1 cellular context compared by ENCODE assay signal in the genomic region with DNA sequence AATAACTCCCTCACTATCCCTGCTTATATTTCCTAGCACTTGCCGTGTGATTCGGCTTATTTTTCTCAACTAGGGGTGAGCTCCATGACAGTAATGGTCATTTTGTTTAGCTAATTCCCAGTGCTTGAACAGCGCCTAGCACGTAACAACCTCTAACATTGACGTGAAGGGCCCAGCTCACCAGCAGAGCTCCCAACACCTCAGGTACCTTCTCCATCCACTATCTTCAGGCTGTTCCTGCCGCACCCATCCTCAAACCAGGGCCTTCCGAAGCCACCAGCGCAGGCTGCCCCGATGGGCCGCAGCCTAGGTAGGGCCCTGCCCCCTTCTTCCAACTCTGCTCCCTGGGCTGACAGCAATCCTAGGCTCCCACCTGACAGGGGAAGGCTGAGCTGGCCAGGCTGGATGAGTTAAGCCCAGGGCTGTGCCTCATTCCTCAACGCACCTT.
TF ChIP-seq lines count a peak whose summit lies in the region.

No MANE protein-coding gene starts in this region.

TF ChIP-seq in GM12878, 131 proteins besides CTCF, POLR2A, EP300 and RAD21 (continued from another document):
- TF ChIP-seq, protein P1, sequence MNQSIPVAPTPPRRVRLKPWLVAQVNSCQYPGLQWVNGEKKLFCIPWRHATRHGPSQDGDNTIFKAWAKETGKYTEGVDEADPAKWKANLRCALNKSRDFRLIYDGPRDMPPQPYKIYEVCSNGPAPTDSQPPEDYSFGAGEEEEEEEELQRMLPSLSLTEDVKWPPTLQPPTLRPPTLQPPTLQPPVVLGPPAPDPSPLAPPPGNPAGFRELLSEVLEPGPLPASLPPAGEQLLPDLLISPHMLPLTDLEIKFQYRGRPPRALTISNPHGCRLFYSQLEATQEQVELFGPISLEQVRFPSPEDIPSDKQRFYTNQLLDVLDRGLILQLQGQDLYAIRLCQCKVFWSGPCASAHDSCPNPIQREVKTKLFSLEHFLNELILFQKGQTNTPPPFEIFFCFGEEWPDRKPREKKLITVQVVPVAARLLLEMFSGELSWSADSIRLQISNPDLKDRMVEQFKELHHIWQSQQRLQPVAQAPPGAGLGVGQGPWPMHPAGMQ (IDR thresholded peaks at IDR 0.05; ENCODE audit: borderline replicate concordance): no peak
- no peak for TF ChIP-seq JUND (IDR thresholded peaks at IDR 0.05; ENCODE audit: low read depth, low read length)
- no peak for TF ChIP-seq NRF1 (conservative IDR thresholded peaks at IDR 0.05; ENCODE audit: low read depth, low read length)
- TF ChIP-seq, protein P2, sequence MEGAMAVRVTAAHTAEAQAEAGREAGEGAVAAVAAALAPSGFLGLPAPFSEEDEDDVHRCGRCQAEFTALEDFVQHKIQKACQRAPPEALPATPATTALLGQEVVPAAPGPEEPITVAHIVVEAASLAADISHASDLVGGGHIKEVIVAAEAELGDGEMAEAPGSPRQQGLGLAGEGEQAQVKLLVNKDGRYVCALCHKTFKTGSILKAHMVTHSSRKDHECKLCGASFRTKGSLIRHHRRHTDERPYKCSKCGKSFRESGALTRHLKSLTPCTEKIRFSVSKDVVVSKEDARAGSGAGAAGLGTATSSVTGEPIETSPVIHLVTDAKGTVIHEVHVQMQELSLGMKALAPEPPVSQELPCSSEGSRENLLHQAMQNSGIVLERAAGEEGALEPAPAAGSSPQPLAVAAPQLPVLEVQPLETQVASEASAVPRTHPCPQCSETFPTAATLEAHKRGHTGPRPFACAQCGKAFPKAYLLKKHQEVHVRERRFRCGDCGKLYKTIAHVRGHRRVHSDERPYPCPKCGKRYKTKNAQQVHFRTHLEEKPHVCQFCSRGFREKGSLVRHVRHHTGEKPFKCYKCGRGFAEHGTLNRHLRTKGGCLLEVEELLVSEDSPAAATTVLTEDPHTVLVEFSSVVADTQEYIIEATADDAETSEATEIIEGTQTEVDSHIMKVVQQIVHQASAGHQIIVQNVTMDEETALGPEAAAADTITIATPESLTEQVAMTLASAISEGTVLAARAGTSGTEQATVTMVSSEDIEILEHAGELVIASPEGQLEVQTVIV (IDR thresholded peaks at IDR 0.05; ENCODE audit: borderline replicate concordance, partially characterized antibody): no peak
- TF ChIP-seq, protein P3, sequence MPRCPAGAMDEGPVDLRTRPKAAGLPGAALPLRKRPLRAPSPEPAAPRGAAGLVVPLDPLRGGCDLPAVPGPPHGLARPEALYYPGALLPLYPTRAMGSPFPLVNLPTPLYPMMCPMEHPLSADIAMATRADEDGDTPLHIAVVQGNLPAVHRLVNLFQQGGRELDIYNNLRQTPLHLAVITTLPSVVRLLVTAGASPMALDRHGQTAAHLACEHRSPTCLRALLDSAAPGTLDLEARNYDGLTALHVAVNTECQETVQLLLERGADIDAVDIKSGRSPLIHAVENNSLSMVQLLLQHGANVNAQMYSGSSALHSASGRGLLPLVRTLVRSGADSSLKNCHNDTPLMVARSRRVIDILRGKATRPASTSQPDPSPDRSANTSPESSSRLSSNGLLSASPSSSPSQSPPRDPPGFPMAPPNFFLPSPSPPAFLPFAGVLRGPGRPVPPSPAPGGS (IDR thresholded peaks at IDR 0.05; ENCODE audit: borderline replicate concordance, insufficient read depth, low read depth, low read length, poor library complexity, severe bottlenecking): no peak
- TF ChIP-seq, protein P4, sequence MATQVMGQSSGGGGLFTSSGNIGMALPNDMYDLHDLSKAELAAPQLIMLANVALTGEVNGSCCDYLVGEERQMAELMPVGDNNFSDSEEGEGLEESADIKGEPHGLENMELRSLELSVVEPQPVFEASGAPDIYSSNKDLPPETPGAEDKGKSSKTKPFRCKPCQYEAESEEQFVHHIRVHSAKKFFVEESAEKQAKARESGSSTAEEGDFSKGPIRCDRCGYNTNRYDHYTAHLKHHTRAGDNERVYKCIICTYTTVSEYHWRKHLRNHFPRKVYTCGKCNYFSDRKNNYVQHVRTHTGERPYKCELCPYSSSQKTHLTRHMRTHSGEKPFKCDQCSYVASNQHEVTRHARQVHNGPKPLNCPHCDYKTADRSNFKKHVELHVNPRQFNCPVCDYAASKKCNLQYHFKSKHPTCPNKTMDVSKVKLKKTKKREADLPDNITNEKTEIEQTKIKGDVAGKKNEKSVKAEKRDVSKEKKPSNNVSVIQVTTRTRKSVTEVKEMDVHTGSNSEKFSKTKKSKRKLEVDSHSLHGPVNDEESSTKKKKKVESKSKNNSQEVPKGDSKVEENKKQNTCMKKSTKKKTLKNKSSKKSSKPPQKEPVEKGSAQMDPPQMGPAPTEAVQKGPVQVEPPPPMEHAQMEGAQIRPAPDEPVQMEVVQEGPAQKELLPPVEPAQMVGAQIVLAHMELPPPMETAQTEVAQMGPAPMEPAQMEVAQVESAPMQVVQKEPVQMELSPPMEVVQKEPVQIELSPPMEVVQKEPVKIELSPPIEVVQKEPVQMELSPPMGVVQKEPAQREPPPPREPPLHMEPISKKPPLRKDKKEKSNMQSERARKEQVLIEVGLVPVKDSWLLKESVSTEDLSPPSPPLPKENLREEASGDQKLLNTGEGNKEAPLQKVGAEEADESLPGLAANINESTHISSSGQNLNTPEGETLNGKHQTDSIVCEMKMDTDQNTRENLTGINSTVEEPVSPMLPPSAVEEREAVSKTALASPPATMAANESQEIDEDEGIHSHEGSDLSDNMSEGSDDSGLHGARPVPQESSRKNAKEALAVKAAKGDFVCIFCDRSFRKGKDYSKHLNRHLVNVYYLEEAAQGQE (IDR thresholded peaks at IDR 0.05; ENCODE audit: low read depth, low read length): no peak
- no peak for TF ChIP-seq NR2C2 (IDR thresholded peaks at IDR 0.05; ENCODE audit: borderline replicate concordance, control insufficient read depth, insufficient read length, low read depth)
- TF ChIP-seq SUZ12 (IDR thresholded peaks at IDR 0.05; ENCODE audit: unreplicated experiment): no peak
- no peak for TF ChIP-seq CHD1 (IDR thresholded peaks at IDR 0.05; ENCODE audit: low read depth, low read length)
- TF ChIP-seq ZNF274 (IDR thresholded peaks at IDR 0.05; ENCODE audit: insufficient read depth, insufficient read length): no peak
- TF ChIP-seq LARP7 (IDR thresholded peaks at IDR 0.05): no peak; the same call in 1 of the 2 replicates
- TF ChIP-seq, protein P5, sequence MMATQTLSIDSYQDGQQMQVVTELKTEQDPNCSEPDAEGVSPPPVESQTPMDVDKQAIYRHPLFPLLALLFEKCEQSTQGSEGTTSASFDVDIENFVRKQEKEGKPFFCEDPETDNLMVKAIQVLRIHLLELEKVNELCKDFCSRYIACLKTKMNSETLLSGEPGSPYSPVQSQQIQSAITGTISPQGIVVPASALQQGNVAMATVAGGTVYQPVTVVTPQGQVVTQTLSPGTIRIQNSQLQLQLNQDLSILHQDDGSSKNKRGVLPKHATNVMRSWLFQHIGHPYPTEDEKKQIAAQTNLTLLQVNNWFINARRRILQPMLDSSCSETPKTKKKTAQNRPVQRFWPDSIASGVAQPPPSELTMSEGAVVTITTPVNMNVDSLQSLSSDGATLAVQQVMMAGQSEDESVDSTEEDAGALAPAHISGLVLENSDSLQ (IDR thresholded peaks at IDR 0.05): no peak
- no peak for TF ChIP-seq RB1 (IDR thresholded peaks at IDR 0.05; ENCODE audit: borderline replicate concordance)
- no peak for TF ChIP-seq NBN (IDR thresholded peaks at IDR 0.05)
- no peak for TF ChIP-seq FOXK2 (IDR thresholded peaks at IDR 0.05)
